ENCODE assay signal across 20 cellular contexts in the genomic region with DNA sequence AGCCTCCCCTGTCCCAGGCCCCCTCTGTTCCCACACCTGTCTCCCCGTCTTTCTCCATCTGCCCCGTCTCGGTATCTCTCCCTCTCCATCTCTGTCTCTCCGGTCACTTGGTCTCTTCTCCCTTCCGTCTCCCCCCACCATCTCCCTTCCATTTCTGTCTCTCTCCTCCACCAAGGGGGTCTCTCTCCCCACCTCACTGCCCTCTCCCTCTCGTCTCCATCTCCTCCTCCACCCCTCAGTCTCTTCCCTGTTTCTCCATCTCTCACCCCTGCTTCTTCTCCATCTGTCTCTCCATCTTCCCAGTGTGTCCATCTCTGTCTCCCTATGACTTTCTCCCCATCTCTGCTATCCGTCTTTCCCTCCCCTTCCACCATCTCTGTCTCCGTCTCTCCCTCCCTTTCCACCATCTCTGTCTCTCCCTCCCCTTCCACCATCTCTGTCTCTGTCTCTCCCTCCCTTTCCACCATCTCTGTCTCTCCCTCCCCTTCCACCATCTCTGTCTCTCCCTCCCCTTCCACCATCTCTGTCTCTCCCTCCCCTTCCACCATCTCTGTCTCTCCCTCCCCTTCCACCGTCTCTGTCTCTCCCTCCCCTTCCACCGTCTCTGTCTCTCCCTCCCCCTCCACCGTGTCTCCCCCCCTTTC. TPM values are rescaled to one million over a fixed set of nuclear protein-coding genes. Genes with fewer than 3 reads are reported as not detected.
DNase-seq lines count a peak whose midpoint lies in the region; ATAC-seq and TF ChIP-seq lines count a peak whose summit lies in the region.
"Had no signal": no experiment of that assay in that cellular context is flagged by ENCODE, and none has a peak within 500 bp of the region (broad histone marks: within the 10 kb centered on the region; RNA-seq: fewer than 3 reads in every experiment).

No MANE protein-coding gene starts in this region.

- H4K20me1 ChIP-seq in SU-DHL-6 (ENCODE audit: low read depth, low read length): no peaks in the 10 kb centered on the region

- H3K27ac ChIP-seq in CD8-positive, alpha-beta T cell (ENCODE audit: low read depth, low read length): no peak overlapping the region
- peak overlapping the region; percentile 99 for H3K27ac ChIP-seq in SU-DHL-6 (ENCODE audit: low read depth, low read length)
- H3K27ac ChIP-seq: C4-2B, GM23248, PC-9, RWPE1, SJCRH30 had no signal

- no peak overlapping the region for H2AFZ ChIP-seq in SU-DHL-6 (ENCODE audit: low read depth, low read length, severe bottlenecking)
- H2AFZ ChIP-seq: GM23248, PC-9 had no signal

- POLR2A ChIA-PET in CD8-positive, alpha-beta T cell (lab: Charles Lee): no interaction called here

- H3K9me3 ChIP-seq in CD8-positive, alpha-beta T cell (ENCODE audit: low read length): no peaks in the 10 kb centered on the region
- no peaks in the 10 kb centered on the region for H3K9me3 ChIP-seq in SU-DHL-6 (ENCODE audit: insufficient read depth, low read length)
- H3K9me3 ChIP-seq: Caco-2, SJCRH30 had no signal

- no peak overlapping the region for H3K27ac Mint-ChIP-seq in CD8-positive, alpha-beta T cell
- peak overlapping the region; percentile 57 for H3K27ac Mint-ChIP-seq in glutamatergic neuron (ENCODE audit: unreplicated experiment)
- H3K27ac Mint-ChIP-seq in natural killer cell treated with Interleukin-12 subunit alpha and Interleukin-12 subunit beta and Interleukin-15 and Interleukin-18, amount 100 ng/mL, for 72 hours: no peak overlapping the region

- intact Hi-C loops in CD8-positive, alpha-beta T cell (cut with DNase I, micrococcal nuclease): loop anchor here in 1 of 2 experiments (2.0 kb wide), 1 partner anchor 14 kb away; a partner anchor contains a TSS

- CTCF ChIA-PET in CD8-positive, alpha-beta T cell (lab: Charles Lee): no interaction called here

- no peak for TF ChIP-seq CTCF in CD8-positive, alpha-beta T cell (IDR thresholded peaks at IDR 0.05)
- TF ChIP-seq CTCF in SU-DHL-6 (IDR thresholded peaks at IDR 0.05; ENCODE audit: insufficient read depth, low read length, poor library complexity, severe bottlenecking) (no peak), glutamatergic neuron (IDR thresholded peaks at IDR 0.05; ENCODE audit: partially characterized antibody, unreplicated experiment) (no peak)

- H3K9ac ChIP-seq in SU-DHL-6 (ENCODE audit: low read length): peak overlapping the region; percentile 100
- H3K9ac ChIP-seq: GM23248 had no signal

- H3K9me3 Mint-ChIP-seq in CD8-positive, alpha-beta T cell: no peaks in the 10 kb centered on the region
- H3K9me3 Mint-ChIP-seq in glutamatergic neuron (ENCODE audit: unreplicated experiment): peaks cover 7% of the 10 kb centered on the region
- H3K9me3 Mint-ChIP-seq in natural killer cell treated with Interleukin-12 subunit alpha and Interleukin-12 subunit beta and Interleukin-15 and Interleukin-18, amount 100 ng/mL, for 72 hours: no peaks in the 10 kb centered on the region

- H3F3A ChIP-seq in SU-DHL-6 (ENCODE audit: insufficient read depth): peaks cover 56% of the 10 kb centered on the region

- no peaks in the 10 kb centered on the region for H3K27me3 ChIP-seq in CD8-positive, alpha-beta T cell (ENCODE audit: insufficient read depth, low read length)
- H3K27me3 ChIP-seq in SU-DHL-6 (ENCODE audit: low read length): no peaks in the 10 kb centered on the region

- H3K9me2 ChIP-seq in SU-DHL-6 (replicated peaks; ENCODE audit: insufficient read depth, low read length): no peaks in the 10 kb centered on the region

- peaks cover 3% of the 10 kb centered on the region for H3K27me3 Mint-ChIP-seq in CD8-positive, alpha-beta T cell (ENCODE audit: low read depth)
- peaks cover 22% of the 10 kb centered on the region for H3K27me3 Mint-ChIP-seq in glutamatergic neuron (ENCODE audit: unreplicated experiment)
- peaks cover 12% of the 10 kb centered on the region in 2 donors for H3K27me3 Mint-ChIP-seq in natural killer cell treated with Interleukin-12 subunit alpha and Interleukin-12 subunit beta and Interleukin-15 and Interleukin-18, amount 100 ng/mL, for 72 hours

- H3K4me2 ChIP-seq in SU-DHL-6 (ENCODE audit: low read depth, low read length, poor library complexity, severe bottlenecking): peak overlapping the region; percentile 98
- H3K4me2 ChIP-seq: PC-9 had no signal

- peaks cover 74% of the 10 kb centered on the region for H3K4me1 ChIP-seq in CD8-positive, alpha-beta T cell (ENCODE audit: insufficient read depth, low read length)
- H3K4me1 ChIP-seq: Caco-2, SJCRH30 had no signal

- peaks cover 41% of the 10 kb centered on the region for H3K4me1 Mint-ChIP-seq in CD8-positive, alpha-beta T cell (ENCODE audit: low read depth)
- peaks cover 20% of the 10 kb centered on the region for H3K4me1 Mint-ChIP-seq in glutamatergic neuron (ENCODE audit: low read depth, unreplicated experiment)
- peaks cover 25 to 26% of the 10 kb centered on the region in 2 donors for H3K4me1 Mint-ChIP-seq in natural killer cell treated with Interleukin-12 subunit alpha and Interleukin-12 subunit beta and Interleukin-15 and Interleukin-18, amount 100 ng/mL, for 72 hours (ENCODE audit: low read depth in 2 of 2)

- no peaks in the 10 kb centered on the region for H3K36me3 ChIP-seq in CD8-positive, alpha-beta T cell (ENCODE audit: insufficient read depth, low read length)
- H3K36me3 ChIP-seq in SU-DHL-6 (ENCODE audit: low read length): no peaks in the 10 kb centered on the region
- H3K36me3 ChIP-seq: SJCRH30 had no signal

- H3K4me3 Mint-ChIP-seq in CD8-positive, alpha-beta T cell: peak overlapping the region; percentile 24
- peak overlapping the region; percentile 5 for H3K4me3 Mint-ChIP-seq in glutamatergic neuron (ENCODE audit: unreplicated experiment)
- H3K4me3 Mint-ChIP-seq in natural killer cell treated with Interleukin-12 subunit alpha and Interleukin-12 subunit beta and Interleukin-15 and Interleukin-18, amount 100 ng/mL, for 72 hours: peak overlapping the region; percentile 5

- H3K4me3 ChIP-seq in CD8-positive, alpha-beta T cell (ENCODE audit: low read depth, low read length): peak overlapping the region; percentile 37
- H3K4me3 ChIP-seq in SU-DHL-6 (ENCODE audit: insufficient read depth, low read length, poor library complexity, severe bottlenecking): peak overlapping the region; percentile 73
- H3K4me3 ChIP-seq: GM23248, PC-9, SJCRH30 had no signal

- H3K79me2 ChIP-seq in SU-DHL-6 (ENCODE audit: insufficient read depth, low read length): peaks cover 52% of the 10 kb centered on the region

- no peak for DNase-seq in CD8-positive, alpha-beta T cell
- no peak for DNase-seq in glutamatergic neuron
- DNase-seq in natural killer cell treated with Interleukin-12 subunit alpha and Interleukin-12 subunit beta and Interleukin-15 and Interleukin-18, amount 100 ng/mL, for 72 hours (ENCODE audit: low spot score): no peak
- DNase-seq in NOMO-1 treated with dmso at 0.1 percent for 144 hours (lab: John Stamatoyannopoulos, UW; ENCODE audit: unreplicated experiment): no peak
- DNase-seq in NCI-H69 (lab: John Stamatoyannopoulos, UW): no peak
- DNase-seq: ACHN, Caco-2, GDM1, NCI-H1105 treated with DMSO at 0.1 percent for 48 hours, NCI-H1694 treated with DMSO at 0.1 percent for 48 hours, NCI-H226, NCI-H524, PC-9, SJCRH30 had no signal

- H3K36me3 Mint-ChIP-seq in CD8-positive, alpha-beta T cell: no peaks in the 10 kb centered on the region
- no peaks in the 10 kb centered on the region for H3K36me3 Mint-ChIP-seq in glutamatergic neuron (ENCODE audit: unreplicated experiment)
- H3K36me3 Mint-ChIP-seq in natural killer cell treated with Interleukin-12 subunit alpha and Interleukin-12 subunit beta and Interleukin-15 and Interleukin-18, amount 100 ng/mL, for 72 hours: no peaks in the 10 kb centered on the region

- no peak for ATAC-seq in CD8-positive, alpha-beta T cell
- ATAC-seq in natural killer cell treated with Interleukin-12 subunit alpha and Interleukin-12 subunit beta and Interleukin-15 and Interleukin-18, amount 100 ng/mL, for 72 hours: no peak
- ATAC-seq in HG03095 (IDR thresholded peaks at IDR 0.05; ENCODE audit: unreplicated experiment): no peak
- ATAC-seq: HCT116 had no signal

RNA-seq across cellular contexts. Expression of a gene that starts 13.9 kb away (rescaled TPM):
- 1 to 10 TPM; 5.4 to 6.8 TPM for total RNA-seq in CD8-positive, alpha-beta T cell
- total RNA-seq in glutamatergic neuron (ENCODE audit: unreplicated experiment): 1.6 TPM
- total RNA-seq in natural killer cell treated with Interleukin-12 subunit alpha and Interleukin-12 subunit beta and Interleukin-15 and Interleukin-18, amount 100 ng/mL, for 72 hours: under 1 TPM; 0.67 TPM
- total RNA-seq: GM23248, SJCRH30 had no signal

RNA-seq across cellular contexts. Expression of a gene that starts 31.3 kb away (rescaled TPM):
- 1,000 to 10,000 TPM; 1,125 to 1,160 TPM for total RNA-seq in CD8-positive, alpha-beta T cell
- 78.7 TPM for total RNA-seq in glutamatergic neuron (ENCODE audit: unreplicated experiment)
- 100 to 1,000 TPM; 321 to 444 TPM for total RNA-seq in natural killer cell treated with Interleukin-12 subunit alpha and Interleukin-12 subunit beta and Interleukin-15 and Interleukin-18, amount 100 ng/mL, for 72 hours

RNA-seq across cellular contexts. Expression of a gene that starts 37.2 kb away (rescaled TPM):
- total RNA-seq in CD8-positive, alpha-beta T cell: 10 to 100 TPM; 19.5 to 19.6 TPM
- not detected for total RNA-seq in glutamatergic neuron (ENCODE audit: unreplicated experiment)
- total RNA-seq in natural killer cell treated with Interleukin-12 subunit alpha and Interleukin-12 subunit beta and Interleukin-15 and Interleukin-18, amount 100 ng/mL, for 72 hours: 1 to 10 TPM in 1 of 2 donors, under 1 TPM in 1; 0.93 to 1.8 TPM
- total RNA-seq: GM23248 had no signal

RNA-seq across cellular contexts. Expression of a gene that starts 44.8 kb away (rescaled TPM):
- total RNA-seq in CD8-positive, alpha-beta T cell: 100 to 1,000 TPM in 1 of 2 experiments, 10 to 100 TPM in 1; 99.5 to 114 TPM
- 139 TPM for total RNA-seq in glutamatergic neuron (ENCODE audit: unreplicated experiment)
- total RNA-seq in natural killer cell treated with Interleukin-12 subunit alpha and Interleukin-12 subunit beta and Interleukin-15 and Interleukin-18, amount 100 ng/mL, for 72 hours: 10 to 100 TPM; 79.6 to 89.7 TPM

RNA-seq across cellular contexts. Expression of a gene that starts 54.3 kb away (rescaled TPM):
- 1,000 to 10,000 TPM; 3,663 to 3,781 TPM for total RNA-seq in CD8-positive, alpha-beta T cell
- total RNA-seq in glutamatergic neuron (ENCODE audit: unreplicated experiment): 1,637 TPM
- total RNA-seq in natural killer cell treated with Interleukin-12 subunit alpha and Interleukin-12 subunit beta and Interleukin-15 and Interleukin-18, amount 100 ng/mL, for 72 hours: 1,000 to 10,000 TPM; 1,532 to 1,595 TPM

Comparison
In these comparisons a context has a peak if more than half of its experiments do, and no peak if none do; other contexts are left out.
1. RNA of a gene that starts 37.2 kb away (total RNA-seq): 19.5 to 19.6 TPM in CD8-positive, alpha-beta T cell; 0.93 to 1.8 TPM in natural killer cell treated with Interleukin-12 subunit alpha and Interleukin-12 subunit beta and Interleukin-15 and Interleukin-18, amount 100 ng/mL, for 72 hours and not detected in glutamatergic neuron (single experiment); every median in the first group is over 4 times any median in the second.
2. Peak in every context shown above with its lines, with median percentiles within 50 percentile points of each other: H3K4me3 Mint-ChIP-seq.